8 cellular contexts compared by ENCODE assay signal in genomic region chr21:38805282-38806152, GRCh38. TPM values are rescaled to one million over a fixed set of nuclear protein-coding genes. Genes with fewer than 3 reads are reported as not detected.
DNase-seq lines count a peak whose midpoint lies in the region; ATAC-seq and TF ChIP-seq lines count a peak whose summit lies in the region.

Gene ETS2, plus strand, starts transcription at chr21:38805929. Its CDS starts 4,106 bp downstream, at chr21:38810035.

- peak within 1 kb of the TSS; percentile 91 to 99 (median 98) for H3K27ac ChIP-seq in heart right ventricle

- peak; percentile 89 for DNase-seq in NCI-H1694 (lab: John Stamatoyannopoulos, UW)
- peak; percentile 88 for DNase-seq in amniotic stem cell (lab: John Stamatoyannopoulos, UW)
- DNase-seq in heart right ventricle = peak; percentile 91 to 94
- DNase-seq in posterior cingulate gyrus = peak; percentile 50 to 97 (median 79)
- peak; percentile 84 for DNase-seq in type B pancreatic cell (ENCODE audit: extremely low spot score, unreplicated experiment)

- no peaks in the 10 kb centered on the region for H3K9me3 Mint-ChIP-seq in T-helper 1 cell treated with Interleukin-12 subunit alpha and Interleukin-12 subunit beta and Interleukin-4 antibody, amounts not matched to agents 30 μg/mL and 1 μg/mL, for 36 hours
- H3K9me3 Mint-ChIP-seq in type B pancreatic cell = no peaks in the 10 kb centered on the region

- H3K27me3 ChIP-seq in heart right ventricle = no peaks in the 10 kb centered on the region

- peaks cover 15% of the 10 kb centered on the region for H3K36me3 Mint-ChIP-seq in T-helper 1 cell treated with Interleukin-12 subunit alpha and Interleukin-12 subunit beta and Interleukin-4 antibody, amounts not matched to agents 30 μg/mL and 1 μg/mL, for 36 hours (ENCODE audit: low read depth)
- peaks cover 20% of the 10 kb centered on the region for H3K36me3 Mint-ChIP-seq in type B pancreatic cell

- peaks cover 8% of the 10 kb centered on the region for H3K27me3 Mint-ChIP-seq in T-helper 1 cell treated with Interleukin-12 subunit alpha and Interleukin-12 subunit beta and Interleukin-4 antibody, amounts not matched to agents 30 μg/mL and 1 μg/mL, for 36 hours (ENCODE audit: low read depth)
- H3K27me3 Mint-ChIP-seq in type B pancreatic cell = no peaks in the 10 kb centered on the region

- H3K27ac Mint-ChIP-seq in T-helper 1 cell treated with Interleukin-12 subunit alpha and Interleukin-12 subunit beta and Interleukin-4 antibody, amounts not matched to agents 30 μg/mL and 1 μg/mL, for 36 hours = peak within 1 kb of the TSS; percentile 90
- H3K27ac Mint-ChIP-seq in type B pancreatic cell = peak within 1 kb of the TSS; percentile 90

- TF ChIP-seq CTCF in heart right ventricle (IDR thresholded peaks at IDR 0.05) (peak in 2 of 9 donors; percentile 6 to 31), type B pancreatic cell (conservative IDR thresholded peaks at IDR 0.05) (no peak)

- peak within 1 kb of the TSS; percentile 90 for H3K4me3 Mint-ChIP-seq in T-helper 1 cell treated with Interleukin-12 subunit alpha and Interleukin-12 subunit beta and Interleukin-4 antibody, amounts not matched to agents 30 μg/mL and 1 μg/mL, for 36 hours
- peak within 1 kb of the TSS; percentile 97 for H3K4me3 Mint-ChIP-seq in type B pancreatic cell

- peak; percentile 73 for ATAC-seq in HG02763 (IDR thresholded peaks at IDR 0.05; ENCODE audit: unreplicated experiment)
- peak; percentile 88 to 94 (median 92) for ATAC-seq in heart right ventricle

- peaks cover 0 to 27% (median 0%) of the 10 kb centered on the region in 9 donors for H3K36me3 ChIP-seq in heart right ventricle

- no peaks in the 10 kb centered on the region for H3K9me3 ChIP-seq in heart right ventricle

- peaks cover 0 to 38% (median 15%) of the 10 kb centered on the region in 9 donors for H3K4me1 ChIP-seq in heart right ventricle

- intact Hi-C loops in heart right ventricle (cut with DNase I) = loop anchor here (1.0 to 10.0 kb wide), 25 partner anchors 61 to 321 kb away; partner anchors contain the start of gene ERG (in 1 of the 10)
- intact Hi-C loops in posterior cingulate gyrus (cut with DNase I) = loop anchor here (5.0 to 10.0 kb wide), 2 partner anchors 73 to 179 kb away; no protein-coding TSS in a partner anchor

- H3K4me3 ChIP-seq in GM08714 (ENCODE audit: low read length) (peak within 1 kb of the TSS; percentile 79), heart right ventricle (peak within 1 kb of the TSS; percentile 68 to 100 (median 92))

- WGBS in heart right ventricle, 2 donors = 0 to 1% methylated on average over 52 to 76 of the region's 76 CpGs

- H3K4me1 Mint-ChIP-seq in T-helper 1 cell treated with Interleukin-12 subunit alpha and Interleukin-12 subunit beta and Interleukin-4 antibody, amounts not matched to agents 30 μg/mL and 1 μg/mL, for 36 hours (ENCODE audit: low read depth) = peaks cover 31% of the 10 kb centered on the region
- peaks cover 37% of the 10 kb centered on the region for H3K4me1 Mint-ChIP-seq in type B pancreatic cell (ENCODE audit: unreplicated experiment)

RNA-seq across cellular contexts. Expression of gene ETS2, which starts in this region (rescaled TPM):
- total RNA-seq in heart right ventricle (10 to 100 TPM; 27.5 to 81.5 (median 46.5) TPM), type B pancreatic cell (ENCODE audit: low replicate concordance) (42.2 and 46.8 TPM in 2 replicates)
- polyA plus RNA-seq in heart right ventricle = 10 to 100 TPM; 26.2 to 33.9 TPM

Comparison
In these comparisons a context has a peak if more than half of its experiments do, and no peak if none do; other contexts are left out.
1. Peak in every context shown above with its lines: DNase-seq, ATAC-seq, H3K4me3 ChIP-seq and H3K27ac ChIP-seq.